In genomic region chr9:4662108-4662988, GRCh38 we compare ENCODE assay signal across 1 cellular context.
TF ChIP-seq lines count a peak whose summit lies in the region.

Gene PLPP6 (plus strand): TSS chr9:4662294. CDS start chr9:4662376, 82 bp downstream.

TF ChIP-seq in HepG2, 621 proteins besides CTCF, POLR2A, EP300 and RAD21 (continued from another document and continues in another):
- TF ChIP-seq TIGD3 (CRISPR knock-in tag; IDR thresholded peaks at IDR 0.05; ENCODE audit: borderline replicate concordance) = no peak
- peak; percentile 82; the same call in 1 of the 2 replicates for TF ChIP-seq ZNF550 (CRISPR knock-in tag; IDR thresholded peaks at IDR 0.05; ENCODE audit: borderline replicate concordance)
- TF ChIP-seq NCOA5 (CRISPR knock-in tag; IDR thresholded peaks at IDR 0.05) = no peak
- 0 out of 2 replicates have a peak, but pooled peaks have one; percentile 63 for TF ChIP-seq ZSCAN20 (CRISPR knock-in tag; IDR thresholded peaks at IDR 0.05; ENCODE audit: borderline replicate concordance)
- TF ChIP-seq ZNF530 (CRISPR knock-in tag; IDR thresholded peaks at IDR 0.05; ENCODE audit: low read depth) = no peak
- peak; percentile 61; the same call in 1 of the 2 replicates for TF ChIP-seq TEF (CRISPR knock-in tag; IDR thresholded peaks at IDR 0.05)
- TF ChIP-seq ZKSCAN8 (CRISPR knock-in tag; IDR thresholded peaks at IDR 0.05; ENCODE audit: borderline replicate concordance) = peak; percentile 22; the same call in 1 of the 2 replicates
- peak; percentile 25; the same call in 1 of the 2 replicates for TF ChIP-seq ZNF672 (CRISPR knock-in tag; IDR thresholded peaks at IDR 0.05)
- TF ChIP-seq GPN1 (CRISPR knock-in tag; IDR thresholded peaks at IDR 0.05; ENCODE audit: borderline replicate concordance) = no peak
- TF ChIP-seq TRIM24 (CRISPR knock-in tag; IDR thresholded peaks at IDR 0.05) = no peak
- no peak; the same call in 1 of the 2 replicates for TF ChIP-seq NRL (CRISPR knock-in tag; IDR thresholded peaks at IDR 0.05; ENCODE audit: borderline replicate concordance)
- TF ChIP-seq ZNF607 (CRISPR knock-in tag; IDR thresholded peaks at IDR 0.05; ENCODE audit: borderline replicate concordance) = peak; percentile 81; the same call in 1 of the 2 replicates
- peak; percentile 64; the same call in 1 of the 2 replicates for TF ChIP-seq RFXAP (CRISPR knock-in tag; IDR thresholded peaks at IDR 0.05; ENCODE audit: borderline replicate concordance)
- TF ChIP-seq ZNF329 (CRISPR knock-in tag; IDR thresholded peaks at IDR 0.05; ENCODE audit: low read depth) = no peak
- peak; percentile 53; the same call in 1 of the 2 replicates for TF ChIP-seq ZNF256 (CRISPR knock-in tag; conservative IDR thresholded peaks at IDR 0.05)
- 0 out of 2 replicates have a peak, but pooled peaks have one; percentile 25 for TF ChIP-seq ARID2 (CRISPR knock-in tag; IDR thresholded peaks at IDR 0.05; ENCODE audit: borderline replicate concordance)
- no peak for TF ChIP-seq MYNN (CRISPR knock-in tag; IDR thresholded peaks at IDR 0.05; ENCODE audit: low read depth)
- TF ChIP-seq ZGPAT (CRISPR knock-in tag; IDR thresholded peaks at IDR 0.05) = peak; percentile 76
- peak; percentile 23 for TF ChIP-seq THRA (CRISPR knock-in tag; IDR thresholded peaks at IDR 0.05; ENCODE audit: borderline replicate concordance)
- peak; percentile 48 for TF ChIP-seq BHLHE40 (IDR thresholded peaks at IDR 0.05; ENCODE audit: low read length)
- TF ChIP-seq ZNF280B (CRISPR knock-in tag; IDR thresholded peaks at IDR 0.05; ENCODE audit: borderline replicate concordance) = 0 out of 2 replicates have a peak, but pooled peaks have one; percentile 3
- TF ChIP-seq, protein P1, sequence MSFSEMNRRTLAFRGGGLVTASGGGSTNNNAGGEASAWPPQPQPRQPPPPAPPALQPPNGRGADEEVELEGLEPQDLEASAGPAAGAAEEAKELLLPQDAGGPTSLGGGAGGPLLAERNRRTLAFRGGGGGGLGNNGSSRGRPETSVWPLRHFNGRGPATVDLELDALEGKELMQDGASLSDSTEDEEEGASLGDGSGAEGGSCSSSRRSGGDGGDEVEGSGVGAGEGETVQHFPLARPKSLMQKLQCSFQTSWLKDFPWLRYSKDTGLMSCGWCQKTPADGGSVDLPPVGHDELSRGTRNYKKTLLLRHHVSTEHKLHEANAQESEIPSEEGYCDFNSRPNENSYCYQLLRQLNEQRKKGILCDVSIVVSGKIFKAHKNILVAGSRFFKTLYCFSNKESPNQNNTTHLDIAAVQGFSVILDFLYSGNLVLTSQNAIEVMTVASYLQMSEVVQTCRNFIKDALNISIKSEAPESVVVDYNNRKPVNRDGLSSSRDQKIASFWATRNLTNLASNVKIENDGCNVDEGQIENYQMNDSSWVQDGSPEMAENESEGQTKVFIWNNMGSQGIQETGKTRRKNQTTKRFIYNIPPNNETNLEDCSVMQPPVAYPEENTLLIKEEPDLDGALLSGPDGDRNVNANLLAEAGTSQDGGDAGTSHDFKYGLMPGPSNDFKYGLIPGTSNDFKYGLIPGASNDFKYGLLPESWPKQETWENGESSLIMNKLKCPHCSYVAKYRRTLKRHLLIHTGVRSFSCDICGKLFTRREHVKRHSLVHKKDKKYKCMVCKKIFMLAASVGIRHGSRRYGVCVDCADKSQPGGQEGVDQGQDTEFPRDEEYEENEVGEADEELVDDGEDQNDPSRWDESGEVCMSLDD (CRISPR knock-in tag; IDR thresholded peaks at IDR 0.05; ENCODE audit: borderline replicate concordance) = no peak; the same call in 1 of the 2 replicates
- TF ChIP-seq FOSL2 (CRISPR knock-in tag; IDR thresholded peaks at IDR 0.05) = peak; percentile 63
- TF ChIP-seq NCOA2 (CRISPR knock-in tag; IDR thresholded peaks at IDR 0.05) = peak; percentile 31; the same call in 1 of the 2 replicates
- TF ChIP-seq ZNF598 (CRISPR knock-in tag; IDR thresholded peaks at IDR 0.05; ENCODE audit: borderline replicate concordance) = peak; percentile 81
- peak; percentile 26; the same call in 1 of the 2 replicates for TF ChIP-seq ZNF773 (CRISPR knock-in tag; IDR thresholded peaks at IDR 0.05; ENCODE audit: borderline replicate concordance)
- 0 out of 2 replicates have a peak, but pooled peaks have one; percentile 68 for TF ChIP-seq ZNF430 (CRISPR knock-in tag; IDR thresholded peaks at IDR 0.05)
- TF ChIP-seq THAP7 (CRISPR knock-in tag; IDR thresholded peaks at IDR 0.05) = peak; percentile 37; the same call in 1 of the 2 replicates
- peak; percentile 52 for TF ChIP-seq ARHGAP35 (CRISPR knock-in tag; IDR thresholded peaks at IDR 0.05; ENCODE audit: borderline replicate concordance)
- TF ChIP-seq POGZ (CRISPR knock-in tag; IDR thresholded peaks at IDR 0.05) = peak; percentile 72
- peak; percentile 38; the same call in 1 of the 2 replicates for TF ChIP-seq TFE3 (CRISPR knock-in tag; IDR thresholded peaks at IDR 0.05)
- TF ChIP-seq, protein P2, sequence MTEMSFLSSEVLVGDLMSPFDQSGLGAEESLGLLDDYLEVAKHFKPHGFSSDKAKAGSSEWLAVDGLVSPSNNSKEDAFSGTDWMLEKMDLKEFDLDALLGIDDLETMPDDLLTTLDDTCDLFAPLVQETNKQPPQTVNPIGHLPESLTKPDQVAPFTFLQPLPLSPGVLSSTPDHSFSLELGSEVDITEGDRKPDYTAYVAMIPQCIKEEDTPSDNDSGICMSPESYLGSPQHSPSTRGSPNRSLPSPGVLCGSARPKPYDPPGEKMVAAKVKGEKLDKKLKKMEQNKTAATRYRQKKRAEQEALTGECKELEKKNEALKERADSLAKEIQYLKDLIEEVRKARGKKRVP (CRISPR knock-in tag; IDR thresholded peaks at IDR 0.05) = peak in 1 of 2 experiments; percentile 46; a peak in 2 of 4 replicates
- no peak for TF ChIP-seq ZNF12 (CRISPR knock-in tag; IDR thresholded peaks at IDR 0.05)
- no peak; the same call in 1 of the 2 replicates for TF ChIP-seq SRY (CRISPR knock-in tag; IDR thresholded peaks at IDR 0.05)
- peak; percentile 89 for TF ChIP-seq ZNF605 (CRISPR knock-in tag; IDR thresholded peaks at IDR 0.05)
- TF ChIP-seq, protein P3, sequence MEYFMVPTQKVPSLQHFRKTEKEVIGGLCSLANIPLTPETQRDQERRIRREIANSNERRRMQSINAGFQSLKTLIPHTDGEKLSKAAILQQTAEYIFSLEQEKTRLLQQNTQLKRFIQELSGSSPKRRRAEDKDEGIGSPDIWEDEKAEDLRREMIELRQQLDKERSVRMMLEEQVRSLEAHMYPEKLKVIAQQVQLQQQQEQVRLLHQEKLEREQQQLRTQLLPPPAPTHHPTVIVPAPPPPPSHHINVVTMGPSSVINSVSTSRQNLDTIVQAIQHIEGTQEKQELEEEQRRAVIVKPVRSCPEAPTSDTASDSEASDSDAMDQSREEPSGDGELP (IDR thresholded peaks at IDR 0.05; ENCODE audit: borderline replicate concordance, low read depth) = peak; percentile 82; the same call in 1 of the 2 replicates
- TF ChIP-seq RBAK (CRISPR knock-in tag; IDR thresholded peaks at IDR 0.05) = peak; percentile 94; the same call in 1 of the 2 replicates
- TF ChIP-seq, protein P4, sequence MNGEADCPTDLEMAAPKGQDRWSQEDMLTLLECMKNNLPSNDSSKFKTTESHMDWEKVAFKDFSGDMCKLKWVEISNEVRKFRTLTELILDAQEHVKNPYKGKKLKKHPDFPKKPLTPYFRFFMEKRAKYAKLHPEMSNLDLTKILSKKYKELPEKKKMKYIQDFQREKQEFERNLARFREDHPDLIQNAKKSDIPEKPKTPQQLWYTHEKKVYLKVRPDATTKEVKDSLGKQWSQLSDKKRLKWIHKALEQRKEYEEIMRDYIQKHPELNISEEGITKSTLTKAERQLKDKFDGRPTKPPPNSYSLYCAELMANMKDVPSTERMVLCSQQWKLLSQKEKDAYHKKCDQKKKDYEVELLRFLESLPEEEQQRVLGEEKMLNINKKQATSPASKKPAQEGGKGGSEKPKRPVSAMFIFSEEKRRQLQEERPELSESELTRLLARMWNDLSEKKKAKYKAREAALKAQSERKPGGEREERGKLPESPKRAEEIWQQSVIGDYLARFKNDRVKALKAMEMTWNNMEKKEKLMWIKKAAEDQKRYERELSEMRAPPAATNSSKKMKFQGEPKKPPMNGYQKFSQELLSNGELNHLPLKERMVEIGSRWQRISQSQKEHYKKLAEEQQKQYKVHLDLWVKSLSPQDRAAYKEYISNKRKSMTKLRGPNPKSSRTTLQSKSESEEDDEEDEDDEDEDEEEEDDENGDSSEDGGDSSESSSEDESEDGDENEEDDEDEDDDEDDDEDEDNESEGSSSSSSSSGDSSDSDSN (CRISPR knock-in tag; IDR thresholded peaks at IDR 0.05) = peak; percentile 97
- TF ChIP-seq TFDP1 (CRISPR knock-in tag; IDR thresholded peaks at IDR 0.05; ENCODE audit: borderline replicate concordance) = peak; percentile 25; the same call in 1 of the 2 replicates
- peak; percentile 9; the same call in 1 of the 2 replicates for TF ChIP-seq ZSCAN25 (CRISPR knock-in tag; IDR thresholded peaks at IDR 0.05)
- peak; percentile 50; the same call in 1 of the 2 replicates for TF ChIP-seq ZNF792 (CRISPR knock-in tag; IDR thresholded peaks at IDR 0.05)
- peak; percentile 92 for TF ChIP-seq KDM2A (CRISPR knock-in tag; IDR thresholded peaks at IDR 0.05; ENCODE audit: borderline replicate concordance, low read depth)
